ENCODE assay signal across 8 cellular contexts in genomic region chr1:180502361-180503273, GRCh38. TPM values are rescaled to one million over a fixed set of nuclear protein-coding genes. Genes with fewer than 3 reads are reported as not detected.
DNase-seq lines count a peak whose midpoint lies in the region; FAIRE-seq and TF ChIP-seq lines count a peak whose summit lies in the region.

ACBD6 (minus strand) TSS chr1:180502577; CDS start chr1:180502266, 311 bp downstream.

- no peaks in the 10 kb centered on the region for H3K27me3 ChIP-seq in HAP-1 (ENCODE audit: low read depth)
- H3K27me3 ChIP-seq in SJSA1 (replicated peaks), result no peaks in the 10 kb centered on the region
- no peaks in the 10 kb centered on the region for H3K27me3 ChIP-seq in neutrophil

- H3K4me1 ChIP-seq in HAP-1, result peaks cover 8% of the 10 kb centered on the region
- peaks cover 48% of the 10 kb centered on the region for H3K4me1 ChIP-seq in SJSA1 (replicated peaks)
- peaks cover 16 to 18% of the 10 kb centered on the region in 2 experiments for H3K4me1 ChIP-seq in neutrophil (ENCODE audit: control insufficient read depth in 1 of 2, insufficient read depth in 1 of 2, low read depth in 1 of 2, low read length in 1 of 2)

- peak within 1 kb of the TSS; percentile 95 for H3K27ac ChIP-seq in SJSA1
- peak within 1 kb of the TSS; percentile 73 for H3K27ac ChIP-seq in neutrophil
- H3K27ac ChIP-seq in substantia nigra (ENCODE audit: low read depth, low read length, poor library complexity, severe bottlenecking), result peak within 1 kb of the TSS; percentile 85

- no peak for FAIRE-seq in frontal cortex (lab: Jason Lieb, UNC)

- TF ChIP-seq CTCF in neutrophil (IDR thresholded peaks at IDR 0.05), result no peak

- H3K4me3 ChIP-seq in HAP-1 (peak within 1 kb of the TSS; percentile 63), SJSA1 (peak within 1 kb of the TSS; percentile 84), neutrophil (ENCODE audit: low read depth in 1 of 2, low read length in 1 of 2) (peak within 1 kb of the TSS; percentile 83 to 94)

- peak; percentile 72 for DNase-seq in GM04504 (ENCODE audit: low read depth)
- peak; percentile 75 to 87 for DNase-seq in HAP-1 (ENCODE audit: low spot score in 2 of 2)
- peak; percentile 87 for DNase-seq in M059J (ENCODE audit: low read depth)
- DNase-seq in SJSA1 (ENCODE audit: low read depth in 1 of 2, low spot score in 2 of 2), result peak; percentile 85 to 95
- DNase-seq in activated naive CD4-positive, alpha-beta T cell (lab: John Stamatoyannopoulos, UW), result peak; percentile 76 to 89 (median 82)
- peak; percentile 80 to 87 for DNase-seq in frontal cortex (ENCODE audit: low spot score in 2 of 2)
- DNase-seq in substantia nigra (lab: John Stamatoyannopoulos, UW), result peak; percentile 6 to 97 (median 79)

- no peaks in the 10 kb centered on the region for H3K9me3 ChIP-seq in HAP-1
- H3K9me3 ChIP-seq in SJSA1 (replicated peaks), result no peaks in the 10 kb centered on the region
- no peaks in the 10 kb centered on the region for H3K9me3 ChIP-seq in neutrophil

- in situ Hi-C loops in HAP-1 (cut with MboI; ENCODE audit: low sequenced_read_pairs), result no loop called here

- H3K36me3 ChIP-seq in HAP-1 (replicated peaks) (peaks cover 5% of the 10 kb centered on the region; the same call in 1 of the 2 replicates), SJSA1 (peaks cover 26% of the 10 kb centered on the region), neutrophil (no peaks in the 10 kb centered on the region)

RNA-seq across cellular contexts. Expression of gene ACBD6, which starts in this region (rescaled TPM):
- 55.4 and 76.2 TPM in 2 replicates for total RNA-seq in M059J (2014; rRNA removed; shearing (Covaris generic))
- 71.7 and 75.3 TPM in 2 replicates for total RNA-seq in SJSA1 (2014; rRNA removed; shearing (Covaris generic))
- total RNA-seq in frontal cortex, result 57.1 TPM

Comparison
In these comparisons a context has a peak if more than half of its experiments do, and no peak if none do; other contexts are left out.
1. Peak in every context shown above with its lines: DNase-seq, H3K4me3 ChIP-seq and H3K27ac ChIP-seq.